Comparison of ENCODE assay signal across 11 cellular contexts in genomic region chr5:39020465-39020864, GRCh38.
"Had no signal": no experiment of that assay in that cellular context is flagged by ENCODE, and none has a peak within 500 bp of the region (broad histone marks: within the 10 kb centered on the region; RNA-seq: fewer than 3 reads in every experiment).

No MANE protein-coding gene starts in this region.

- H3K9me3 ChIP-seq: sigmoid colon, thoracic aorta, upper lobe of right lung had no signal

- DNase-seq: activated CD4-positive, CD25-positive, alpha-beta regulatory T cell treated with anti-CD3 and anti-CD28 coated beads, Interleukin-2, amount 50 U/mL, for 72 hours; activated naive CD4-positive, alpha-beta T cell; dorsolateral prefrontal cortex; endodermal cell; midbrain; sigmoid colon; spleen; T-helper 9 cell; upper lobe of right lung had no signal

- FAIRE-seq: astrocyte had no signal

- ATAC-seq: upper lobe of right lung had no signal

- H3K4me3 ChIP-seq: dorsolateral prefrontal cortex, sigmoid colon, spleen, thoracic aorta, upper lobe of right lung had no signal

- H3K27me3 ChIP-seq: dorsolateral prefrontal cortex, sigmoid colon, spleen, upper lobe of right lung had no signal

- H3K27ac ChIP-seq: sigmoid colon, spleen, thoracic aorta, upper lobe of right lung had no signal
